Comparison of ENCODE assay signal across 8 cellular contexts in the genomic region with DNA sequence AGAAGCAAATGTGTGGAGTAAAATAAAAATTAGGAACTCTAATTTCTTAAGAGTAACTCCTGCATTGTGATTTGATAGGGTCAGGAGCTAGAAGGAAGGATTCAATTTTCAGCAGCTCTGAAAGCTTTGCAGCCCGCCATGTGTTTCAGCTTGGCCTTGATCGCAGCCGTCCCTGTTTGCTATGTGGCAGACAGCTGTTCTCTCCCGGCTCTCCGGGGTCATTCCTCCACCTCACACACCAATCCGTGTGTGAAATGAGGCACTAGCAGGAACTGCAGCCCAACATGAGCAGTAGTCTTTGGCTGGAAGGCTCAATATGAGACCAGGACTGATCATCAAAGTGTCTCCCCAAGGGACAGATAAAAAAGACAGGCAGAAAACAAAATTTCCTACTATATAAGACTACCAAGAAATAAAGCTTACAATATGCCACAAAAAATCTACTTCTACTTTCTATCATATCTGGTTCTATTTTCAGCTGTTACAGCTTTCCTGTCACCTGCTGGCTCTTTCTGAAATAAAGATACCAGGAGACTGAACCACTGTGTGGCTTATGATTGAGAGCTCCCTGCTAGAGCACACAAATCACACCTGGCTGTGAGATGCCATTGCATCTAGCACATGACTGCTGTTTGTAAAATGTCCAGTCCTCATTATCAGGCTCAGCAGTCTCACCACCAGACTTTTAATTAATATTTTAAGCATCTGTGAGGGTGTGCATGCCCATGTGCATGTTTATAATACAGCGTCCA. TPM values are rescaled to one million over a fixed set of nuclear protein-coding genes. Genes with fewer than 3 reads are reported as not detected.
DNase-seq lines count a peak whose midpoint lies in the region; ATAC-seq and TF ChIP-seq lines count a peak whose summit lies in the region.
"Had no signal": no experiment of that assay in that cellular context is flagged by ENCODE, and none has a peak within 500 bp of the region (broad histone marks: within the 10 kb centered on the region; RNA-seq: fewer than 3 reads in every experiment).

No MANE protein-coding gene starts in this region.

- ATAC-seq in GM19351 (IDR thresholded peaks at IDR 0.05; ENCODE audit: unreplicated experiment) (peak; percentile 51), HG02623 (IDR thresholded peaks at IDR 0.05; ENCODE audit: unreplicated experiment) (peak; percentile 57), GM18873 (IDR thresholded peaks at IDR 0.05; ENCODE audit: low FRiP score, unreplicated experiment) (no peak)

- H3K36me3 Mint-ChIP-seq in neural crest cell (ENCODE audit: low read depth) = no peaks in the 10 kb centered on the region

- H3K36me3 ChIP-seq in BE2C = no peaks in the 10 kb centered on the region

- H3K9me3 ChIP-seq in BE2C = no peaks in the 10 kb centered on the region; the same call in 1 of the 2 replicates

- H3K4me3 ChIP-seq in BE2C (ENCODE audit: low read depth, low read length) = no peak overlapping the region

- peaks cover 4% of the 10 kb centered on the region for H3K4me1 Mint-ChIP-seq in neural crest cell

- no peak for TF ChIP-seq CTCF in neural crest cell (conservative IDR thresholded peaks at IDR 0.05)
- no peak for TF ChIP-seq CTCF in BE2C (IDR thresholded peaks at IDR 0.05; ENCODE audit: low read depth, low read length)

- H3K9me3 Mint-ChIP-seq in neural crest cell = peaks cover 3% of the 10 kb centered on the region

- H3K27me3 Mint-ChIP-seq in neural crest cell (ENCODE audit: low read depth) = no peaks in the 10 kb centered on the region

- H3K4me3 Mint-ChIP-seq in neural crest cell = no peak overlapping the region

- peaks cover 10% of the 10 kb centered on the region; the same call in 1 of the 2 replicates for H3K27me3 ChIP-seq in BE2C

- DNase-seq in RPMI8226 (peak; percentile 65), neural crest cell (ENCODE audit: low read depth, low spot score) (no peak), BE2C (no peak)
- DNase-seq in activated T-cell treated with anti-CD3 and anti-CD28 coated beads, Interleukin-2, amount 50 U/mL, for 48 hours = no peak
- DNase-seq: stimulated activated CD4-positive, alpha-beta T cell treated with anti-CD3 and anti-CD28 coated beads, Interleukin-2, amount 100 ng/mL, for 24 hours had no signal

- peak overlapping the region; percentile 24 for H3K27ac Mint-ChIP-seq in neural crest cell (ENCODE audit: unreplicated experiment)

- no peaks in the 10 kb centered on the region for H3K4me1 ChIP-seq in BE2C

RNA-seq across cellular contexts. Expression of a gene that starts 44.1 kb away (rescaled TPM):
- 31.7 and 33.4 TPM in 2 replicates for total RNA-seq in neural crest cell
- polyA plus RNA-seq in BE2C (2012; ENCODE audit: insufficient read depth, insufficient read length, low read depth) = 13.4 TPM
